8 cellular contexts compared by ENCODE assay signal in genomic region chr4:177554966-177555574, GRCh38.
A peak's percentile ranks its signal among the peaks of the same experiment; 100 is the strongest.
DNase-seq lines count a peak whose midpoint lies in the region; ATAC-seq and TF ChIP-seq lines count a peak whose summit lies in the region.

No MANE protein-coding gene starts in this region.

- H3K27ac ChIP-seq in foreskin keratinocyte = no peak overlapping the region
- no peak overlapping the region for H3K27ac ChIP-seq in transverse colon

- no peak for TF ChIP-seq POLR2A in transverse colon (IDR thresholded peaks at IDR 0.05)

- H3K4me1 ChIP-seq in foreskin keratinocyte (no peaks in the 10 kb centered on the region), transverse colon (no peaks in the 10 kb centered on the region)

- in situ Hi-C loops in SK-MEL-5 (cut with HindIII; ENCODE audit: low pct_unique_long_range_greater_than_20kb, low sequenced_read_pairs) (no loop called here), transverse colon (cut with MboI; ENCODE audit: low pct_ligation_motif_present in 1 of 4, low pct_unique_long_range_greater_than_20kb in 1 of 4, low sequenced_read_pairs in 3 of 4) (loop anchor here in 2 of 4 donors (25.0 kb wide), 1 partner anchor 1757 kb away; no protein-coding TSS in a partner anchor)

- H3K36me3 ChIP-seq in transverse colon = no peaks in the 10 kb centered on the region

- peak; percentile 86 for TF ChIP-seq CTCF in foreskin keratinocyte (conservative IDR thresholded peaks at IDR 0.05)
- peak; percentile 39 to 57 (median 45) for TF ChIP-seq CTCF in transverse colon (IDR thresholded peaks at IDR 0.05)

- WGBS in transverse colon (ENCODE audit: low coverage in 1 of 2), 2 donors = 10 to 15% methylated on average over 1 to 2 of the region's 2 CpGs

- no peak for TF ChIP-seq EP300 in transverse colon (IDR thresholded peaks at IDR 0.05; ENCODE audit: low read depth)

- ATAC-seq in foreskin keratinocyte = peak; percentile 29

- DNase-seq in NCI-H82 (lab: John Stamatoyannopoulos, UW) = peak; percentile 40
- no peak for DNase-seq in NCI-H82 treated with DMSO at 0.1 percent for 48 hours (lab: John Stamatoyannopoulos, UW; ENCODE audit: unreplicated experiment)
- DNase-seq in HCEC 1CT = peak; percentile 11
- peak; percentile 62 for DNase-seq in SK-MEL-5 (ENCODE audit: low read depth, low spot score)
- DNase-seq in foreskin keratinocyte = peak in 1 of 2 donors; percentile 23
- DNase-seq in transverse colon = peak; percentile 16
- no peak for DNase-seq in GF-D8 (lab: John Stamatoyannopoulos, UW)
- no peak for DNase-seq in NCI-H1930 (lab: John Stamatoyannopoulos, UW)

- H3K27me3 ChIP-seq in foreskin keratinocyte (no peaks in the 10 kb centered on the region), transverse colon (no peaks in the 10 kb centered on the region)

- intact Hi-C loops in transverse colon (cut with DNase I; ENCODE audit: low total_unique reads) = no loop called here

- no peak overlapping the region for H3K4me3 ChIP-seq in transverse colon

- H3K9me3 ChIP-seq in transverse colon = no peaks in the 10 kb centered on the region

Comparison
In these comparisons a context has a peak if more than half of its experiments do, and no peak if none do; other contexts are left out.
1. DNase-seq: peak in NCI-H82 (single experiment), HCEC 1CT (single experiment), SK-MEL-5 (single experiment) and transverse colon (single experiment); none in NCI-H82 treated with DMSO at 0.1 percent for 48 hours (single experiment), GF-D8 (single experiment) and NCI-H1930 (0 of 2).